8 cellular contexts compared by ENCODE assay signal in genomic region chr2:11477994-11478393, GRCh38. TPM values are rescaled to one million over a fixed set of nuclear protein-coding genes. Genes with fewer than 3 reads are reported as not detected.
DNase-seq lines count a peak whose midpoint lies in the region; ATAC-seq and TF ChIP-seq lines count a peak whose summit lies in the region.

No MANE protein-coding gene starts in this region.

- H3K9me3 ChIP-seq in mucosa of descending colon = no peaks in the 10 kb centered on the region

- peaks cover under 1% of the 10 kb centered on the region for H3K4me1 Mint-ChIP-seq in endothelial cell (ENCODE audit: unreplicated experiment)

- H3K36me3 ChIP-seq in mucosa of descending colon (ENCODE audit: low read depth) = no peaks in the 10 kb centered on the region

- no peak overlapping the region for H3K27ac Mint-ChIP-seq in endothelial cell (ENCODE audit: unreplicated experiment)

- peaks cover 9% of the 10 kb centered on the region for H3K27me3 Mint-ChIP-seq in endothelial cell (ENCODE audit: unreplicated experiment)

- H3K36me3 Mint-ChIP-seq in endothelial cell (ENCODE audit: low read depth, unreplicated experiment) = peaks cover 4% of the 10 kb centered on the region

- no peak overlapping the region for H3K4me3 Mint-ChIP-seq in endothelial cell (ENCODE audit: unreplicated experiment)

- no peaks in the 10 kb centered on the region for H3K4me1 ChIP-seq in mucosa of descending colon (ENCODE audit: low read depth)

- H3K4me3 ChIP-seq in mucosa of descending colon = no peak overlapping the region

- ATAC-seq in GM18867 (IDR thresholded peaks at IDR 0.05; ENCODE audit: unreplicated experiment) = peak; percentile 70
- ATAC-seq in HG03439 (IDR thresholded peaks at IDR 0.05; ENCODE audit: unreplicated experiment) = peak; percentile 84
- ATAC-seq in mucosa of descending colon = peak; percentile 80

- DNase-seq in AG09319 (ENCODE audit: extremely low read depth, low read depth) (peak; percentile 63), NCI-H82 (lab: John Stamatoyannopoulos, UW) (peak; percentile 97), endothelial cell (ENCODE audit: low spot score) (peak; percentile 91), mucosa of descending colon (peak in 2 of 3 donors; percentile 83 to 98)
- peak; percentile 45 to 76 (median 75) for DNase-seq in activated CD8-positive, alpha-beta memory T cell treated with anti-CD3 and anti-CD28 coated beads for 48 hours (ENCODE audit: low read depth in 2 of 3, low spot score in 2 of 3)
- DNase-seq in stimulated activated CD8-positive, alpha-beta memory T cell treated with anti-CD3 and anti-CD28 coated beads, Interleukin-4, amount 100 ng/mL, for 4 hours (ENCODE audit: low read depth in 2 of 2, low spot score in 1 of 2) = peak; percentile 53 to 80

- TF ChIP-seq CTCF in AG09319 (IDR thresholded peaks at IDR 0.05; ENCODE audit: low read depth, low read length) = peak; percentile 83
- TF ChIP-seq CTCF in endothelial cell (IDR thresholded peaks at IDR 0.05; ENCODE audit: unreplicated experiment) = peak; percentile 96
- peak; percentile 63 for TF ChIP-seq CTCF in mucosa of descending colon (IDR thresholded peaks at IDR 0.05)

- intact Hi-C loops in mucosa of descending colon (cut with DNase I, micrococcal nuclease) = loop anchor here in 1 of 2 donors (5.0 kb wide), 1 partner anchor 104 kb away; no protein-coding TSS in a partner anchor

- no peaks in the 10 kb centered on the region for H3K9me3 Mint-ChIP-seq in endothelial cell (ENCODE audit: unreplicated experiment)

RNA-seq across cellular contexts. Expression of gene E2F6, which starts 12.0 kb away (rescaled TPM):
- 20.4 TPM for total RNA-seq in endothelial cell (ENCODE audit: unreplicated experiment)
- 10 to 100 TPM in 1 of 3 donors, 1 to 10 TPM in 2; 4.3 to 12.6 (median 5.6) TPM for total RNA-seq in mucosa of descending colon

RNA-seq across cellular contexts. Expression of gene GREB1, which starts 55.9 kb away (rescaled TPM):
- 35.9 TPM for total RNA-seq in endothelial cell (ENCODE audit: unreplicated experiment)
- 1 to 10 TPM; 1.4 to 2.5 (median 1.6) TPM for total RNA-seq in mucosa of descending colon

Comparison
In these comparisons a context has a peak if more than half of its experiments do, and no peak if none do; other contexts are left out.
1. RNA of gene GREB1, which starts 55.9 kb away (total RNA-seq): 35.9 TPM in endothelial cell (single experiment); 1.4 to 2.5 TPM in mucosa of descending colon; every median in the first group is over 10 times any median in the second.
2. Peak in every context shown above with its lines, with median percentiles within 50 percentile points of each other: DNase-seq, CTCF ChIP-seq and ATAC-seq.